In genomic region chr9:114405294-114406034, GRCh38 we compare ENCODE assay signal across 8 cellular contexts. TPM values are rescaled to one million over a fixed set of nuclear protein-coding genes. Genes with fewer than 3 reads are reported as not detected.
DNase-seq lines count a peak whose midpoint lies in the region; ATAC-seq and TF ChIP-seq lines count a peak whose summit lies in the region.

No MANE protein-coding gene starts in this region.

- ATAC-seq in HG03196 (IDR thresholded peaks at IDR 0.05; ENCODE audit: unreplicated experiment) (peak; percentile 84), lung (ENCODE audit: insufficient read depth, low FRiP score) (peak; percentile 87)

- peak; percentile 94 for TF ChIP-seq CTCF in lung (IDR thresholded peaks at IDR 0.05; ENCODE audit: control extremely low read depth, extremely low read depth)

- H3K9me3 ChIP-seq in lung (ENCODE audit: control insufficient read depth in 2 of 2, insufficient read depth in 1 of 2, low read length in 1 of 2) = no peaks in the 10 kb centered on the region

- H3K36me3 ChIP-seq in lung (ENCODE audit: control insufficient read depth in 2 of 2, insufficient read depth in 2 of 2, low read length in 2 of 2) = no peaks in the 10 kb centered on the region

- H3K4me1 ChIP-seq in lung (ENCODE audit: control insufficient read depth in 2 of 2, insufficient read depth in 2 of 2, low read length in 2 of 2) = no peaks in the 10 kb centered on the region

- WGBS in lung, 2 donors = 26 to 34% methylated on average over 15 of the region's 15 CpGs

- peak; percentile 88 for DNase-seq in CD1c-positive myeloid dendritic cell (ENCODE audit: extremely low spot score)
- DNase-seq in GM19238 (ENCODE audit: insufficient read length, low spot score) = peak; percentile 85
- peak; percentile 42 for DNase-seq in NCI-H524 treated with DMSO at 0.1 percent for 48 hours (lab: John Stamatoyannopoulos, UW)
- DNase-seq in activated CD4-positive, alpha-beta T cell treated with anti-CD3 and anti-CD28 coated beads, Interleukin-2, amount 50 U/mL, for 24 hours (ENCODE audit: low read depth in 1 of 2, low spot score in 1 of 2) = peak; percentile 60 to 73
- peak; percentile 64 to 79 for DNase-seq in dermis microvascular lymphatic vessel endothelial cell (ENCODE audit: low read depth in 2 of 2)
- peak; percentile 80 for DNase-seq in lung (ENCODE audit: low spot score)
- peak; percentile 55 to 66 for DNase-seq in stimulated activated CD8-positive, alpha-beta memory T cell treated with anti-CD3 and anti-CD28 coated beads, Interleukin-2, amount 100 ng/mL, for 48 hours (ENCODE audit: low read depth in 2 of 2)

- no peak overlapping the region for H3K4me3 ChIP-seq in lung

- no peaks in the 10 kb centered on the region for H3K27me3 ChIP-seq in lung (ENCODE audit: control insufficient read depth, insufficient read depth)

- no peak overlapping the region for H3K27ac ChIP-seq in lung (ENCODE audit: low read depth in 1 of 2, low read length in 1 of 2)

RNA-seq across cellular contexts. Expression of gene AKNA, which starts 17.7 kb away (rescaled TPM):
- total RNA-seq in dermis microvascular lymphatic vessel endothelial cell (0.64 and 0.89 TPM in 2 replicates), lung (10 to 100 TPM; 47.4 to 79.5 TPM)
- 10 to 100 TPM; 29.5 to 49.7 TPM for polyA plus RNA-seq in lung

Comparison
In these comparisons a context has a peak if more than half of its experiments do, and no peak if none do; other contexts are left out.
1. RNA of gene AKNA, which starts 17.7 kb away (total RNA-seq): 47.4 to 79.5 TPM in lung; 0.64 to 0.89 TPM in dermis microvascular lymphatic vessel endothelial cell; every median in the first group is over 10 times any median in the second.
2. Peak in every context shown above with its lines, with median percentiles within 50 percentile points of each other: DNase-seq.